ENCODE assay signal across 9 cellular contexts in genomic region chr4:122854444-122854843, GRCh38. TPM values are rescaled to one million over a fixed set of nuclear protein-coding genes. Genes with fewer than 3 reads are reported as not detected.
DNase-seq lines count a peak whose midpoint lies in the region; ATAC-seq and TF ChIP-seq lines count a peak whose summit lies in the region.
"Had no signal": no experiment of that assay in that cellular context is flagged by ENCODE, and none has a peak within 500 bp of the region (broad histone marks: within the 10 kb centered on the region; RNA-seq: fewer than 3 reads in every experiment).

No MANE protein-coding gene starts in this region.

- POLR2A ChIA-PET in CD4-positive, alpha-beta T cell (lab: Charles Lee), result no interaction called here

- no peak overlapping the region for H3K27ac ChIP-seq in CD4-positive, alpha-beta T cell (ENCODE audit: low read depth, low read length)

- intact Hi-C loops in CD4-positive, alpha-beta T cell (cut with DNase I, micrococcal nuclease), result no loop called here

- no peak overlapping the region for H3K4me3 Mint-ChIP-seq in mesothelial cell of epicardium
- H3K4me3 Mint-ChIP-seq in CD4-positive, alpha-beta T cell, result no peak overlapping the region
- H3K4me3 Mint-ChIP-seq: activated CD4-positive, alpha-beta memory T cell treated with anti-CD3 and anti-CD28 coated beads, Interleukin-2, amount 10 ng/mL, durations not matched to agents 7 days and 5 days had no signal

- H3K27ac Mint-ChIP-seq in mesothelial cell of epicardium, result no peak overlapping the region
- H3K27ac Mint-ChIP-seq in CD4-positive, alpha-beta T cell, result no peak overlapping the region
- H3K27ac Mint-ChIP-seq: activated CD4-positive, alpha-beta memory T cell treated with anti-CD3 and anti-CD28 coated beads, Interleukin-2, amount 10 ng/mL, durations not matched to agents 7 days and 5 days had no signal

- CTCF ChIA-PET in CD4-positive, alpha-beta T cell (lab: Charles Lee), result no interaction called here

- no peak for ATAC-seq in GM21367 (IDR thresholded peaks at IDR 0.05; ENCODE audit: unreplicated experiment)
- ATAC-seq in CD4-positive, alpha-beta T cell (ENCODE audit: poor library complexity), result no peak

- TF ChIP-seq CTCF in epithelial cell of esophagus (IDR thresholded peaks at IDR 0.05; ENCODE audit: insufficient read depth, low read depth, low read length, missing control alignments), result no peak
- TF ChIP-seq CTCF in mesothelial cell of epicardium (IDR thresholded peaks at IDR 0.05; ENCODE audit: unreplicated experiment), result no peak
- no peak for TF ChIP-seq CTCF in CD4-positive, alpha-beta T cell (IDR thresholded peaks at IDR 0.05)

- no peaks in the 10 kb centered on the region for H3K27me3 Mint-ChIP-seq in mesothelial cell of epicardium (ENCODE audit: low read depth)
- no peaks in the 10 kb centered on the region for H3K27me3 Mint-ChIP-seq in CD4-positive, alpha-beta T cell

- H3K36me3 Mint-ChIP-seq in mesothelial cell of epicardium, result no peaks in the 10 kb centered on the region
- no peaks in the 10 kb centered on the region for H3K36me3 Mint-ChIP-seq in CD4-positive, alpha-beta T cell (ENCODE audit: low read depth)

- no peaks in the 10 kb centered on the region for H3K9me3 Mint-ChIP-seq in mesothelial cell of epicardium
- no peaks in the 10 kb centered on the region for H3K9me3 Mint-ChIP-seq in CD4-positive, alpha-beta T cell
- H3K9me3 Mint-ChIP-seq: activated CD4-positive, alpha-beta memory T cell treated with anti-CD3 and anti-CD28 coated beads, Interleukin-2, amount 10 ng/mL, durations not matched to agents 7 days and 5 days had no signal

- H3K9me3 ChIP-seq in CD4-positive, alpha-beta T cell (ENCODE audit: control insufficient read depth, low read length), result no peaks in the 10 kb centered on the region

- no peak overlapping the region for H3K4me3 ChIP-seq in epithelial cell of esophagus (ENCODE audit: low read length)

- peak; percentile 54 to 68 for DNase-seq in NCI-H446 (lab: John Stamatoyannopoulos, UW)
- peak; percentile 6 for DNase-seq in epithelial cell of esophagus (ENCODE audit: low read depth)
- peak; percentile 81 for DNase-seq in medulla oblongata (ENCODE audit: extremely low spot score)
- DNase-seq in superior temporal gyrus (ENCODE audit: extremely low spot score), result peak; percentile 66
- DNase-seq in mesothelial cell of epicardium (ENCODE audit: low spot score in 2 of 2, unreplicated experiment in 2 of 2), result no peak
- DNase-seq in CD4-positive, alpha-beta T cell, result no peak
- no peak for DNase-seq in stimulated activated CD4-positive, alpha-beta T cell treated with anti-CD3 and anti-CD28 coated beads, Interleukin-2, amount 100 ng/mL, for 24 hours
- DNase-seq: activated CD4-positive, alpha-beta memory T cell treated with anti-CD3 and anti-CD28 coated beads, Interleukin-2, amount 10 ng/mL, durations not matched to agents 7 days and 5 days had no signal

- peaks cover 9% of the 10 kb centered on the region for H3K4me1 Mint-ChIP-seq in mesothelial cell of epicardium
- no peaks in the 10 kb centered on the region for H3K4me1 Mint-ChIP-seq in CD4-positive, alpha-beta T cell (ENCODE audit: low read depth)

- peaks cover 4% of the 10 kb centered on the region for H3K27me3 ChIP-seq in CD4-positive, alpha-beta T cell (ENCODE audit: control insufficient read depth, insufficient read depth, low read length)

RNA-seq across cellular contexts. Expression of gene FGF2, which starts 27.8 kb away (rescaled TPM):
- 11.3 to 13.0 TPM (median 11.9 TPM) in 3 replicates for total RNA-seq in mesothelial cell of epicardium
- total RNA-seq in CD4-positive, alpha-beta T cell, result not detected

Comparison
In these comparisons a context has a peak if more than half of its experiments do, and no peak if none do; other contexts are left out.
1. DNase-seq: peak in NCI-H446 (2 of 2), epithelial cell of esophagus (single experiment), medulla oblongata (single experiment) and superior temporal gyrus (single experiment); none in mesothelial cell of epicardium (0 of 2), CD4-positive, alpha-beta T cell (0 of 10) and stimulated activated CD4-positive, alpha-beta T cell treated with anti-CD3 and anti-CD28 coated beads, Interleukin-2, amount 100 ng/mL, for 24 hours (0 of 2).
2. RNA of gene FGF2, which starts 27.8 kb away (total RNA-seq): 11.3 to 13.0 TPM in mesothelial cell of epicardium; not detected in CD4-positive, alpha-beta T cell; every median in the first group is over 10 times any median in the second.